Comparison of ENCODE assay signal across 24 cellular contexts in the genomic region with DNA sequence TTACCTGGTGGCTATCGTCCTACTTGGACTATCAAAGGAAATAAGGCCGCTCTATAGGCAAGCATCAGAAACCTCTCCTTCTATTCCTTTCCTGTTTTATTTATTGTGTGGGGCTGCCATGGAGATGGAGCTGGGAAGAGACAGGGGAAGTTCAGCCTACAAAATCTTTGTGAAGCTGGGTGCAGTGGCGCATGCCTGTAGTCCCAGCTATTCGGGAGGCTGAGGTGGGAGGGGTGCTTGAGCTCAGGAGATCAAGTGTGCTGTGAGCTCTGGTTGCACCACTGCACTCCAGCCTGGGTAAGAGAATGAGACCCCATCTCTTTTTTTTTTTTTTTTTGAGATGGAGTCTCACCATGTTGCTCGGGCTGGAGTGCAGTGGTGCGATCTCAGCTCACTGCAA.
DNase-seq lines count a peak whose midpoint lies in the region; ATAC-seq, FAIRE-seq and TF ChIP-seq lines count a peak whose summit lies in the region.
"Had no signal": no experiment of that assay in that cellular context is flagged by ENCODE, and none has a peak within 500 bp of the region (broad histone marks: within the 10 kb centered on the region; RNA-seq: fewer than 3 reads in every experiment).

No MANE protein-coding gene starts in this region.

- no peaks in the 10 kb centered on the region for H3K27me3 ChIP-seq in heart left ventricle
- H3K27me3 ChIP-seq in right cardiac atrium (ENCODE audit: control insufficient read depth, insufficient read depth): no peaks in the 10 kb centered on the region
- no peaks in the 10 kb centered on the region for H3K27me3 ChIP-seq in gastroesophageal sphincter
- H3K27me3 ChIP-seq in psoas muscle (ENCODE audit: insufficient read depth in 3 of 3, low read length in 2 of 3): no peaks in the 10 kb centered on the region
- no peaks in the 10 kb centered on the region for H3K27me3 ChIP-seq in uterus
- H3K27me3 ChIP-seq in right lobe of liver: no peaks in the 10 kb centered on the region
- H3K27me3 ChIP-seq: BE2C, MG63, SJSA1 had no signal

- TF ChIP-seq POLR2A in heart left ventricle (IDR thresholded peaks at IDR 0.05) (no peak), gastroesophageal sphincter (IDR thresholded peaks at IDR 0.05) (no peak), uterus (IDR thresholded peaks at IDR 0.05) (no peak), right lobe of liver (IDR thresholded peaks at IDR 0.05) (no peak), GM12892 (IDR thresholded peaks at IDR 0.05; ENCODE audit: low read depth, low read length) (no peak)

- no peaks in the 10 kb centered on the region for H3K36me3 ChIP-seq in heart left ventricle
- H3K36me3 ChIP-seq in gastroesophageal sphincter: no peaks in the 10 kb centered on the region
- H3K36me3 ChIP-seq in psoas muscle (ENCODE audit: insufficient read depth in 1 of 2, low read depth in 1 of 2): no peaks in the 10 kb centered on the region
- H3K36me3 ChIP-seq in uterus: no peaks in the 10 kb centered on the region
- H3K36me3 ChIP-seq in right lobe of liver: no peaks in the 10 kb centered on the region
- H3K36me3 ChIP-seq: BE2C, SJSA1 had no signal

- FAIRE-seq in GM12892 (lab: Jason Lieb, UNC): no peak
- FAIRE-seq: GM19239, K562 had no signal

- H3K9me3 ChIP-seq in heart left ventricle (no peaks in the 10 kb centered on the region), right cardiac atrium (ENCODE audit: control insufficient read depth, low read length) (no peaks in the 10 kb centered on the region), gastroesophageal sphincter (no peaks in the 10 kb centered on the region), psoas muscle (no peaks in the 10 kb centered on the region), uterus (no peaks in the 10 kb centered on the region), right lobe of liver (no peaks in the 10 kb centered on the region)
- H3K9me3 ChIP-seq: BE2C, MG63, SJSA1 had no signal

- 78 to 88% (median 79%) methylated on average over 6 of the region's 6 CpGs for WGBS in heart left ventricle, 4 donors
- 78% methylated on average over 6 of the region's 6 CpGs for WGBS in right cardiac atrium
- 32 to 57% methylated on average over 3 to 5 of the region's 6 CpGs for WGBS in gastroesophageal sphincter (ENCODE audit: low coverage in 1 of 2), 2 donors
- WGBS in psoas muscle, 3 donors: 74 to 79% (median 79%) methylated on average over 6 of the region's 6 CpGs
- WGBS in right lobe of liver (ENCODE audit: insufficient coverage, low coverage, low lambda C conversion rate, missing lambda C conversion rate): 70% methylated on average over 2 of the region's 6 CpGs

- TF ChIP-seq EP300 in gastroesophageal sphincter (IDR thresholded peaks at IDR 0.05): no peak

- H3K4me1 ChIP-seq in heart left ventricle (peaks cover 0 to 64% (median 22%) of the 10 kb centered on the region in 12 donors), right cardiac atrium (ENCODE audit: control insufficient read depth, insufficient read depth, low read length) (peaks cover 4% of the 10 kb centered on the region), gastroesophageal sphincter (peaks cover 17 to 92% (median 22%) of the 10 kb centered on the region in 3 donors), psoas muscle (peaks cover 37% of the 10 kb centered on the region), uterus (peaks cover 0 to 5% of the 10 kb centered on the region in 2 donors), right lobe of liver (no peaks in the 10 kb centered on the region)

- H3K4me3 ChIP-seq in heart left ventricle (no peak overlapping the region), right cardiac atrium (ENCODE audit: low read length) (no peak overlapping the region), gastroesophageal sphincter (no peak overlapping the region), psoas muscle (no peak overlapping the region), uterus (no peak overlapping the region), right lobe of liver (no peak overlapping the region)
- H3K4me3 ChIP-seq: K562, MG63, SJSA1 had no signal

- intact Hi-C loops in heart left ventricle (cut with DNase I): no loop called here
- intact Hi-C loops in right cardiac atrium (cut with DNase I): no loop called here
- intact Hi-C loops in psoas muscle (cut with DNase I): no loop called here
- intact Hi-C loops in uterus (cut with DNase I; ENCODE audit: low total_unique reads): no loop called here
- intact Hi-C loops in right lobe of liver (cut with DNase I): no loop called here

- ATAC-seq in heart left ventricle (no peak), right cardiac atrium (no peak), gastroesophageal sphincter (no peak), psoas muscle (no peak), right lobe of liver (no peak)
- ATAC-seq: K562 had no signal

- DNase-seq in heart left ventricle (no peak), right cardiac atrium (no peak), psoas muscle (no peak), uterus (no peak), right lobe of liver (no peak), GM12892 (ENCODE audit: insufficient read length) (no peak), GM10266 (ENCODE audit: extremely low spot score) (no peak)
- DNase-seq: 8988T, ACHN, BE2C, DMS 273 treated with DMSO at 0.1 percent for 48 hours, DMS79, EL, GF-D8, MG63, NCI-H2029, NCI-H2227 treated with DMSO at 0.1 percent for 48 hours, NCI-H526 treated with DMSO at 0.1 percent for 48 hours, Right ventricle myocardium superior, RPMI8226 had no signal

- peak overlapping the region in 9 of 12 donors; percentile 8 to 87 (median 28) for H3K27ac ChIP-seq in heart left ventricle
- no peak overlapping the region for H3K27ac ChIP-seq in right cardiac atrium (ENCODE audit: low read length)
- peak overlapping the region; percentile 87 to 92 (median 89) for H3K27ac ChIP-seq in gastroesophageal sphincter
- H3K27ac ChIP-seq in psoas muscle: peak overlapping the region; percentile 50
- peak overlapping the region; percentile 61 to 85 for H3K27ac ChIP-seq in uterus
- no peak overlapping the region for H3K27ac ChIP-seq in right lobe of liver
- H3K27ac ChIP-seq: SJSA1 had no signal

- TF ChIP-seq CTCF in heart left ventricle (IDR thresholded peaks at IDR 0.05) (no peak), gastroesophageal sphincter (IDR thresholded peaks at IDR 0.05) (no peak), psoas muscle (IDR thresholded peaks at IDR 0.05) (no peak), uterus (IDR thresholded peaks at IDR 0.05) (no peak), right lobe of liver (IDR thresholded peaks at IDR 0.05) (no peak), GM10266 (IDR thresholded peaks at IDR 0.05; ENCODE audit: control insufficient read depth, insufficient read depth, low read depth, missing control alignments) (no peak)

Comparison
In these comparisons a context has a peak if more than half of its experiments do, and no peak if none do; other contexts are left out.
1. H3K27ac ChIP-seq: peak in heart left ventricle (9 of 12), gastroesophageal sphincter (4 of 4), psoas muscle (single experiment) and uterus (2 of 2); none in right cardiac atrium (single experiment) and right lobe of liver (0 of 3).